Comparison of ENCODE assay signal across 11 cellular contexts in genomic region chr1:67390041-67390887, GRCh38. TPM values are rescaled to one million over a fixed set of nuclear protein-coding genes. Genes with fewer than 3 reads are reported as not detected.
DNase-seq lines count a peak whose midpoint lies in the region; TF ChIP-seq lines count a peak whose summit lies in the region.
"Had no signal": no experiment of that assay in that cellular context is flagged by ENCODE, and none has a peak within 500 bp of the region (broad histone marks: within the 10 kb centered on the region; RNA-seq: fewer than 3 reads in every experiment).

No MANE protein-coding gene starts in this region.

- no peak overlapping the region for H2AFZ ChIP-seq in ACC112 (ENCODE audit: low read length, unreplicated experiment)

- peaks cover 15% of the 10 kb centered on the region for H3K4me1 ChIP-seq in ACC112 (ENCODE audit: control insufficient read depth, insufficient read depth, low read length, unreplicated experiment)
- H3K4me1 ChIP-seq: uterus had no signal

- intact Hi-C loops in dorsolateral prefrontal cortex (cut with DNase I), result no loop called here

- H3K27me3 ChIP-seq in ACC112 (ENCODE audit: insufficient read depth, low read length) (no peaks in the 10 kb centered on the region), dorsolateral prefrontal cortex (no peaks in the 10 kb centered on the region)
- H3K27me3 ChIP-seq: uterus had no signal

- H3K27ac ChIP-seq in ACC112 (ENCODE audit: low read depth, low read length) (peak overlapping the region; percentile 26), dorsolateral prefrontal cortex (no peak overlapping the region)
- H3K27ac ChIP-seq: uterus had no signal

- peaks cover 9% of the 10 kb centered on the region; the same call in 1 of the 2 replicates for H3K36me3 ChIP-seq in ACC112 (ENCODE audit: insufficient read depth, low read length)
- H3K36me3 ChIP-seq: uterus had no signal

- TF ChIP-seq CTCF in dorsolateral prefrontal cortex (IDR thresholded peaks at IDR 0.05 in 54 of 56, conservative IDR thresholded peaks at IDR 0.05 in 2 of 56; ENCODE audit: low read depth in 1 of 56, partially characterized antibody in 56 of 56), result no peak

- H3K79me2 ChIP-seq in ACC112 (ENCODE audit: control insufficient read depth, insufficient read depth, low read length, unreplicated experiment), result no peaks in the 10 kb centered on the region

- H3K4me3 ChIP-seq in ACC112 (ENCODE audit: low read depth, low read length) (0 out of 2 replicates have a peak overlapping the region, but pooled peaks have one; percentile 1), dorsolateral prefrontal cortex (no peak overlapping the region)
- H3K4me3 ChIP-seq: uterus had no signal

- peak; percentile 28 for DNase-seq in HK-2 (ENCODE audit: unreplicated experiment)
- DNase-seq in amniotic epithelial cell (ENCODE audit: low read depth), result peak; percentile 56
- DNase-seq in hepatic stellate cell (ENCODE audit: low spot score), result peak; percentile 22
- DNase-seq in medulla oblongata (ENCODE audit: extremely low spot score), result no peak
- DNase-seq in NK-92 (lab: John Stamatoyannopoulos, UW; ENCODE audit: unreplicated experiment), result no peak
- DNase-seq in stimulated activated CD4-positive, alpha-beta T cell treated with anti-CD3 and anti-CD28 coated beads, Interleukin-1b, Interleukin-23, amount 100 ng/mL, for 48 hours, result no peak
- DNase-seq in dorsolateral prefrontal cortex, result no peak
- DNase-seq: activated naive CD4-positive, alpha-beta T cell treated with anti-CD3 and anti-CD28 coated beads for 36 hours; NCI-H1105; uterus had no signal

RNA-seq across cellular contexts. Expression of gene SERBP1, which starts 39.9 kb away (rescaled TPM):
- total RNA-seq in dorsolateral prefrontal cortex, result 100 to 1,000 TPM in 8 of 120 experiments, 10 to 100 TPM in 112; 69.2 to 109 (median 88.4) TPM

Comparison
In these comparisons a context has a peak if more than half of its experiments do, and no peak if none do; other contexts are left out.
1. DNase-seq: peak in HK-2 (single experiment), amniotic epithelial cell (single experiment) and hepatic stellate cell (single experiment); none in medulla oblongata (single experiment), NK-92 (single experiment), stimulated activated CD4-positive, alpha-beta T cell treated with anti-CD3 and anti-CD28 coated beads, Interleukin-1b, Interleukin-23, amount 100 ng/mL, for 48 hours (single experiment) and dorsolateral prefrontal cortex (0 of 10).